ENCODE assay signal across 10 cellular contexts in genomic region chr20:41366546-41367392, GRCh38. TPM values are rescaled to one million over a fixed set of nuclear protein-coding genes. Genes with fewer than 3 reads are reported as not detected.
DNase-seq lines count a peak whose midpoint lies in the region; ATAC-seq and TF ChIP-seq lines count a peak whose summit lies in the region.
"Had no signal": no experiment of that assay in that cellular context is flagged by ENCODE, and none has a peak within 500 bp of the region (broad histone marks: within the 10 kb centered on the region; RNA-seq: fewer than 3 reads in every experiment).

Gene EMILIN3 (minus strand): TSS chr20:41366818. CDS start chr20:41366634, 184 bp downstream.

- peaks cover 37 to 67% (median 43%) of the 10 kb centered on the region in 3 donors for H3K27me3 Mint-ChIP-seq in CD14-positive monocyte (ENCODE audit: low read depth in 3 of 3)

- H3K36me3 Mint-ChIP-seq in CD14-positive monocyte = no peaks in the 10 kb centered on the region

- WGBS in right cardiac atrium = 7% methylated on average over 93 of the region's 93 CpGs
- 5 to 22% (median 9%) methylated on average over 10 to 93 of the region's 93 CpGs for WGBS in spleen, 5 donors

- peaks cover 4% of the 10 kb centered on the region for H3K4me1 Mint-ChIP-seq in CD14-positive monocyte

- TF ChIP-seq CTCF in spleen (IDR thresholded peaks at IDR 0.05 in 8 of 11, conservative IDR thresholded peaks at IDR 0.05 in 3 of 11) (no peak), CD14-positive monocyte (IDR thresholded peaks at IDR 0.05) (no peak)

- H3K27ac Mint-ChIP-seq in CD14-positive monocyte = no peak within 1 kb of the TSS

- ATAC-seq in right cardiac atrium (peak; percentile 12 to 42), HG03439 (IDR thresholded peaks at IDR 0.05; ENCODE audit: unreplicated experiment) (no peak)

- H3K27me3 ChIP-seq in right cardiac atrium (ENCODE audit: control insufficient read depth, insufficient read depth) (no peaks in the 10 kb centered on the region), spleen (replicated peaks in 1 of 7) (peaks cover 0 to 72% (median 42%) of the 10 kb centered on the region in 7 donors)

- peak within 1 kb of the TSS in 1 of 2 donors; percentile 76 for H3K4me3 Mint-ChIP-seq in CD14-positive monocyte

- H3K4me1 ChIP-seq in right cardiac atrium (ENCODE audit: control insufficient read depth, insufficient read depth, low read length) = no peaks in the 10 kb centered on the region
- H3K4me1 ChIP-seq in spleen = peaks cover 0 to 17% (median 9%) of the 10 kb centered on the region in 6 donors

- no peak for TF ChIP-seq POLR2A in spleen (IDR thresholded peaks at IDR 0.05)

- H3K9me3 ChIP-seq in right cardiac atrium (ENCODE audit: control insufficient read depth, low read length) (no peaks in the 10 kb centered on the region), spleen (peaks cover 0 to 16% (median 12%) of the 10 kb centered on the region in 8 donors)

- no peaks in the 10 kb centered on the region for H3K36me3 ChIP-seq in spleen
- H3K36me3 ChIP-seq: BLaER1 treated with 17β-estradiol and CSF1 and Interleukin-3, amounts not matched to agents 10 nM and 100 nM had no signal

- H3K4me3 ChIP-seq in right cardiac atrium (ENCODE audit: low read length) (peak within 1 kb of the TSS; percentile 62), skin epidermis (peak within 1 kb of the TSS in 4 of 7 experiments; percentile 14 to 44 (median 24)), spleen (peak within 1 kb of the TSS in 4 of 8 donors; percentile 6 to 53 (median 12))
- H3K4me3 ChIP-seq: BLaER1 treated with 17β-estradiol and CSF1 and Interleukin-3, amounts not matched to agents 10 nM and 100 nM had no signal

- peak; percentile 9 for DNase-seq in NCI-H2171 treated with DMSO at 0.1 percent for 48 hours (lab: John Stamatoyannopoulos, UW)
- DNase-seq in NCI-H2171 (lab: John Stamatoyannopoulos, UW) = no peak
- DNase-seq in SK-N-DZ (ENCODE audit: low spot score) = peak; percentile 63
- peak in 2 of 3 donors; percentile 73 to 76 for DNase-seq in right cardiac atrium
- no peak for DNase-seq in spleen
- no peak for DNase-seq in CD14-positive monocyte (ENCODE audit: low spot score)

- peaks cover 4 to 21% (median 14%) of the 10 kb centered on the region in 7 donors for H3K9me3 Mint-ChIP-seq in CD14-positive monocyte

- intact Hi-C loops in right cardiac atrium (cut with DNase I) (no loop called here), spleen (cut with DNase I; ENCODE audit: low total_unique reads) (no loop called here), CD14-positive monocyte (cut with micrococcal nuclease) (no loop called here)

- H3K27ac ChIP-seq in right cardiac atrium (ENCODE audit: low read length) (no peak within 1 kb of the TSS), skin epidermis (peak within 1 kb of the TSS in 2 of 21 experiments; percentile 8 to 45), spleen (no peak within 1 kb of the TSS)
- H3K27ac ChIP-seq: BLaER1 treated with 17β-estradiol and CSF1 and Interleukin-3, amounts not matched to agents 10 nM and 100 nM had no signal

RNA-seq across cellular contexts. Expression of gene EMILIN3, which starts in this region (rescaled TPM):
- 22.8 and 24.6 TPM in 2 replicates for polyA plus RNA-seq in SK-N-DZ (2014; cell fraction: cytosol; rRNA removed)
- 14.5 and 16.7 TPM in 2 replicates for polyA plus RNA-seq in SK-N-DZ (2014; cell fraction: nucleus; rRNA removed)
- total RNA-seq in right cardiac atrium (1 to 10 TPM; 2.1 to 7.4 (median 5.5) TPM), spleen (not detected)
- polyA plus RNA-seq in right cardiac atrium (4.3 TPM), spleen (under 1 TPM; 0.03 to 0.32 (median 0.07) TPM), CD14-positive monocyte (not detected)
- total RNA-seq: T-helper 2 cell treated with Interferon-gamma antibody and Interleukin-4, amounts not matched to agents 100 ng/mL and 5 ng/mL, for 36 hours had no signal

Comparison
In these comparisons a context has a peak if more than half of its experiments do, and no peak if none do; other contexts are left out.
1. DNase-seq: peak in NCI-H2171 treated with DMSO at 0.1 percent for 48 hours (single experiment), SK-N-DZ (single experiment) and right cardiac atrium (2 of 3); none in NCI-H2171 (single experiment), spleen (single experiment) and CD14-positive monocyte (single experiment).